In the genomic region with DNA sequence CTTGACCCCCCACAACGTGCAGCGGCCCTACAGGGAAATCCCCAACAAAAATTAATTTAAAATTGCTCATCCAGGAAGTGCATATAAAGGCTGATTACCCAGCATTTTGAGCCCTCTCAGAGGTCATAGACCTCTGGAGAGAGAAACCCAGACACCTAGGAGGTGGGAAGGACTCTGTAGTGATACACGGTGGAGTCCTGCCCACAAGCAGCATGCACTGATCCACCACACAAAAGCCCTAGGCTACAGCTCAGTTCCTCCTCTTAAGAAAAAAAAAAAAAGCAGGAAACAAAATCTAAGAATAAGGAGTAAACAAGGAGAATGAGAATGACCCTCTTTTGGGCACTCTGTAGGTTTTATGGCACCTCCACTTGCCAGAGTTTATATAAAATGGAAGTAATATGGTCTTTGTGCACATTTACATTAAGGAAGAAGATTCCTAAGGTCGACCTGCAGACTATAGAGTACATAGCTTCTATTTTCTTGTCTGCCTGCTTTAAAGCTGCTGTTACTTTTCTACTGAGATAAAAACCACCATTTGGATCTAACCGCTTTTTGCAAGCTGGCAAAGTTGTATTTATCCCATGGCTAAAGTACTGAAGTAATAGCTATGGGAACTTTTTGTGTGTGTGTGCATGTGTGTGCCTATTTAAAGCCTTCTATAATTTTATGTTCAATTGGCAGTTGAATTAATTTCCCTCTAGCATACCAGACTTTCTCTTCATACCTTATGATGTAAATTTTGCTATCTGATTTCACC, we compare ENCODE assay signal across 14 cellular contexts. TPM values are rescaled to one million over a fixed set of nuclear protein-coding genes. Genes with fewer than 3 reads are reported as not detected.
DNase-seq lines count a peak whose midpoint lies in the region; ATAC-seq and TF ChIP-seq lines count a peak whose summit lies in the region.
"Had no signal": no experiment of that assay in that cellular context is flagged by ENCODE, and none has a peak within 500 bp of the region (broad histone marks: within the 10 kb centered on the region; RNA-seq: fewer than 3 reads in every experiment).

No MANE protein-coding gene starts in this region.

- H3K36me3 ChIP-seq in HUES6 (ENCODE audit: control insufficient read depth, insufficient read depth, low read length) (no peaks in the 10 kb centered on the region), iPS-20b (ENCODE audit: insufficient read depth, low read depth, low read length) (no peaks in the 10 kb centered on the region)

- CTCF ChIA-PET in WTC11 (lab: Charles Lee): interaction anchor here (1.2 to 1.3 kb wide), 3 partner anchors 10 to 124 kb away, joined by 3 read pairs; no protein-coding TSS in a partner anchor

- H3K9me3 Mint-ChIP-seq in WTC11: peaks cover 8% of the 10 kb centered on the region
- H3K9me3 Mint-ChIP-seq: CD8-positive, alpha-beta T cell had no signal

- H3K4me1 ChIP-seq in HUES6 (ENCODE audit: control insufficient read depth, insufficient read depth, low read length) (peaks cover 17% of the 10 kb centered on the region; the same call in 1 of the 2 replicates), iPS-20b (ENCODE audit: insufficient read depth, low read length) (peaks cover 9% of the 10 kb centered on the region; the same call in 1 of the 2 replicates)
- H3K4me1 ChIP-seq: A549 had no signal

- H3K9ac ChIP-seq in HUES6 (ENCODE audit: low read length): no peak overlapping the region
- peak overlapping the region; percentile 29; the same call in 1 of the 2 replicates for H3K9ac ChIP-seq in iPS-20b (ENCODE audit: low read depth, low read length)

- H3K4me3 Mint-ChIP-seq in WTC11: peak overlapping the region; percentile 35
- H3K4me3 Mint-ChIP-seq: CD14-positive monocyte; CD8-positive, alpha-beta T cell had no signal

- peaks cover 50% of the 10 kb centered on the region for H3K4me1 Mint-ChIP-seq in WTC11
- H3K4me1 Mint-ChIP-seq: CD14-positive monocyte had no signal

- TF ChIP-seq CTCF in WTC11 (IDR thresholded peaks at IDR 0.05): no peak

- peak overlapping the region; percentile 81 for H3K27ac Mint-ChIP-seq in WTC11
- H3K27ac Mint-ChIP-seq: CD8-positive, alpha-beta T cell had no signal

- no peak for DNase-seq in WTC11 (ENCODE audit: low spot score)
- no peak for DNase-seq in stimulated activated CD4-positive, alpha-beta T cell treated with anti-CD3 and anti-CD28 coated beads, Interleukin-1b, Interleukin-23, amount 100 ng/mL, for 48 hours
- DNase-seq in NCI-H2029 (lab: John Stamatoyannopoulos, UW): no peak
- DNase-seq: CD8-positive, alpha-beta T cell; COR-L47; DND-41; GDM1; KBM-7 had no signal

- no peaks in the 10 kb centered on the region for H3K27me3 Mint-ChIP-seq in WTC11 (ENCODE audit: low read depth)

- peaks cover 19% of the 10 kb centered on the region for H3K9me3 ChIP-seq in HUES6 (ENCODE audit: control insufficient read depth, insufficient read depth, low read depth, low read length)
- H3K9me3 ChIP-seq in iPS-20b (ENCODE audit: insufficient read depth, low read depth, low read length): peaks cover 27% of the 10 kb centered on the region
- H3K9me3 ChIP-seq: A549 had no signal

- H3K4me3 ChIP-seq in HUES6 (ENCODE audit: low read depth, low read length) (no peak overlapping the region), iPS-20b (ENCODE audit: low read length) (peak overlapping the region; percentile 16; the same call in 1 of the 2 replicates)
- H3K4me3 ChIP-seq: A549 had no signal

- H3K36me3 Mint-ChIP-seq in WTC11: no peaks in the 10 kb centered on the region; the same call in 1 of the 2 replicates
- H3K36me3 Mint-ChIP-seq: CD14-positive monocyte; CD8-positive, alpha-beta T cell had no signal

- H3K27ac ChIP-seq in HUES6 (ENCODE audit: low read depth, low read length): 0 out of 2 replicates have a peak overlapping the region, but pooled peaks have one; percentile 0
- H3K27ac ChIP-seq in iPS-20b (ENCODE audit: low read length): peak overlapping the region; percentile 8
- H3K27ac ChIP-seq: A549 had no signal

- POLR2A ChIA-PET in WTC11 (lab: Charles Lee): interaction anchor here (0.6 kb wide), 1 partner anchor 101 kb away, joined by 3 read pairs; no protein-coding TSS in a partner anchor

- H3K27me3 ChIP-seq in HUES6 (ENCODE audit: control insufficient read depth, insufficient read depth, low read length) (no peaks in the 10 kb centered on the region), iPS-20b (ENCODE audit: insufficient read depth, low read length) (no peaks in the 10 kb centered on the region)

- peak; percentile 78 for ATAC-seq in WTC11
- no peak for ATAC-seq in activated CD4-positive, CD25-positive, alpha-beta regulatory T cell treated with anti-CD3 and anti-CD28 coated beads, Interleukin-2, amount 50 U/mL, for 24 hours
- ATAC-seq: A549; CD8-positive, alpha-beta T cell had no signal

TF ChIP-seq in WTC11, 78 proteins besides CTCF, POLR2A, EP300 and RAD21 (continues in another document):
- TF ChIP-seq ETV6 (CRISPR knock-in tag; IDR thresholded peaks at IDR 0.05): no peak
- TF ChIP-seq TEAD1 (CRISPR knock-in tag; IDR thresholded peaks at IDR 0.05): no peak
- TF ChIP-seq, protein P1, sequence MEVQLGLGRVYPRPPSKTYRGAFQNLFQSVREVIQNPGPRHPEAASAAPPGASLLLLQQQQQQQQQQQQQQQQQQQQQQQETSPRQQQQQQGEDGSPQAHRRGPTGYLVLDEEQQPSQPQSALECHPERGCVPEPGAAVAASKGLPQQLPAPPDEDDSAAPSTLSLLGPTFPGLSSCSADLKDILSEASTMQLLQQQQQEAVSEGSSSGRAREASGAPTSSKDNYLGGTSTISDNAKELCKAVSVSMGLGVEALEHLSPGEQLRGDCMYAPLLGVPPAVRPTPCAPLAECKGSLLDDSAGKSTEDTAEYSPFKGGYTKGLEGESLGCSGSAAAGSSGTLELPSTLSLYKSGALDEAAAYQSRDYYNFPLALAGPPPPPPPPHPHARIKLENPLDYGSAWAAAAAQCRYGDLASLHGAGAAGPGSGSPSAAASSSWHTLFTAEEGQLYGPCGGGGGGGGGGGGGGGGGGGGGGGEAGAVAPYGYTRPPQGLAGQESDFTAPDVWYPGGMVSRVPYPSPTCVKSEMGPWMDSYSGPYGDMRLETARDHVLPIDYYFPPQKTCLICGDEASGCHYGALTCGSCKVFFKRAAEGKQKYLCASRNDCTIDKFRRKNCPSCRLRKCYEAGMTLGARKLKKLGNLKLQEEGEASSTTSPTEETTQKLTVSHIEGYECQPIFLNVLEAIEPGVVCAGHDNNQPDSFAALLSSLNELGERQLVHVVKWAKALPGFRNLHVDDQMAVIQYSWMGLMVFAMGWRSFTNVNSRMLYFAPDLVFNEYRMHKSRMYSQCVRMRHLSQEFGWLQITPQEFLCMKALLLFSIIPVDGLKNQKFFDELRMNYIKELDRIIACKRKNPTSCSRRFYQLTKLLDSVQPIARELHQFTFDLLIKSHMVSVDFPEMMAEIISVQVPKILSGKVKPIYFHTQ (CRISPR knock-in tag; IDR thresholded peaks at IDR 0.05): no peak
- no peak for TF ChIP-seq KAT7 (CRISPR knock-in tag; IDR thresholded peaks at IDR 0.05; ENCODE audit: borderline replicate concordance)
- TF ChIP-seq TCF7 (CRISPR knock-in tag; IDR thresholded peaks at IDR 0.05; ENCODE audit: low read depth): no peak
- TF ChIP-seq, protein P2, sequence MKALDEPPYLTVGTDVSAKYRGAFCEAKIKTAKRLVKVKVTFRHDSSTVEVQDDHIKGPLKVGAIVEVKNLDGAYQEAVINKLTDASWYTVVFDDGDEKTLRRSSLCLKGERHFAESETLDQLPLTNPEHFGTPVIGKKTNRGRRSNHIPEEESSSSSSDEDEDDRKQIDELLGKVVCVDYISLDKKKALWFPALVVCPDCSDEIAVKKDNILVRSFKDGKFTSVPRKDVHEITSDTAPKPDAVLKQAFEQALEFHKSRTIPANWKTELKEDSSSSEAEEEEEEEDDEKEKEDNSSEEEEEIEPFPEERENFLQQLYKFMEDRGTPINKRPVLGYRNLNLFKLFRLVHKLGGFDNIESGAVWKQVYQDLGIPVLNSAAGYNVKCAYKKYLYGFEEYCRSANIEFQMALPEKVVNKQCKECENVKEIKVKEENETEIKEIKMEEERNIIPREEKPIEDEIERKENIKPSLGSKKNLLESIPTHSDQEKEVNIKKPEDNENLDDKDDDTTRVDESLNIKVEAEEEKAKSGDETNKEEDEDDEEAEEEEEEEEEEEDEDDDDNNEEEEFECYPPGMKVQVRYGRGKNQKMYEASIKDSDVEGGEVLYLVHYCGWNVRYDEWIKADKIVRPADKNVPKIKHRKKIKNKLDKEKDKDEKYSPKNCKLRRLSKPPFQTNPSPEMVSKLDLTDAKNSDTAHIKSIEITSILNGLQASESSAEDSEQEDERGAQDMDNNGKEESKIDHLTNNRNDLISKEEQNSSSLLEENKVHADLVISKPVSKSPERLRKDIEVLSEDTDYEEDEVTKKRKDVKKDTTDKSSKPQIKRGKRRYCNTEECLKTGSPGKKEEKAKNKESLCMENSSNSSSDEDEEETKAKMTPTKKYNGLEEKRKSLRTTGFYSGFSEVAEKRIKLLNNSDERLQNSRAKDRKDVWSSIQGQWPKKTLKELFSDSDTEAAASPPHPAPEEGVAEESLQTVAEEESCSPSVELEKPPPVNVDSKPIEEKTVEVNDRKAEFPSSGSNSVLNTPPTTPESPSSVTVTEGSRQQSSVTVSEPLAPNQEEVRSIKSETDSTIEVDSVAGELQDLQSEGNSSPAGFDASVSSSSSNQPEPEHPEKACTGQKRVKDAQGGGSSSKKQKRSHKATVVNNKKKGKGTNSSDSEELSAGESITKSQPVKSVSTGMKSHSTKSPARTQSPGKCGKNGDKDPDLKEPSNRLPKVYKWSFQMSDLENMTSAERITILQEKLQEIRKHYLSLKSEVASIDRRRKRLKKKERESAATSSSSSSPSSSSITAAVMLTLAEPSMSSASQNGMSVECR (CRISPR knock-in tag; IDR thresholded peaks at IDR 0.05; ENCODE audit: borderline replicate concordance): no peak
- TF ChIP-seq, protein P3, sequence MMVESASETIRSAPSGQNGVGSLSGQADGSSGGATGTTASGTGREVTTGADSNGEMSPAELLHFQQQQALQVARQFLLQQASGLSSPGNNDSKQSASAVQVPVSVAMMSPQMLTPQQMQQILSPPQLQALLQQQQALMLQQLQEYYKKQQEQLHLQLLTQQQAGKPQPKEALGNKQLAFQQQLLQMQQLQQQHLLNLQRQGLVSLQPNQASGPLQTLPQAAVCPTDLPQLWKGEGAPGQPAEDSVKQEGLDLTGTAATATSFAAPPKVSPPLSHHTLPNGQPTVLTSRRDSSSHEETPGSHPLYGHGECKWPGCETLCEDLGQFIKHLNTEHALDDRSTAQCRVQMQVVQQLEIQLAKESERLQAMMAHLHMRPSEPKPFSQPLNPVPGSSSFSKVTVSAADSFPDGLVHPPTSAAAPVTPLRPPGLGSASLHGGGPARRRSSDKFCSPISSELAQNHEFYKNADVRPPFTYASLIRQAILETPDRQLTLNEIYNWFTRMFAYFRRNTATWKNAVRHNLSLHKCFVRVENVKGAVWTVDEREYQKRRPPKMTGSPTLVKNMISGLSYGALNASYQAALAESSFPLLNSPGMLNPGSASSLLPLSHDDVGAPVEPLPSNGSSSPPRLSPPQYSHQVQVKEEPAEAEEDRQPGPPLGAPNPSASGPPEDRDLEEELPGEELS (CRISPR knock-in tag; IDR thresholded peaks at IDR 0.05): no peak
- TF ChIP-seq NFYB (CRISPR knock-in tag; conservative IDR thresholded peaks at IDR 0.05; ENCODE audit: low read depth): no peak
- no peak for TF ChIP-seq MXD4 (CRISPR knock-in tag; IDR thresholded peaks at IDR 0.05; ENCODE audit: borderline replicate concordance)
- TF ChIP-seq NFE2L1 (CRISPR knock-in tag; IDR thresholded peaks at IDR 0.05): no peak

RNA-seq across cellular contexts. Expression of a gene that starts 46.9 kb away (rescaled TPM):
- total RNA-seq in WTC11 (2021): 0.09 to 0.46 TPM (median 0.31 TPM) in 3 replicates
- total RNA-seq: HT-29 had no signal
